ENCODE assay signal across 9 cellular contexts in genomic region chr9:131668439-131669233, GRCh38.
DNase-seq lines count a peak whose midpoint lies in the region; ATAC-seq and TF ChIP-seq lines count a peak whose summit lies in the region.
"Had no signal": no experiment of that assay in that cellular context is flagged by ENCODE, and none has a peak within 500 bp of the region (broad histone marks: within the 10 kb centered on the region; RNA-seq: fewer than 3 reads in every experiment).

No MANE protein-coding gene starts in this region.

- H3K9me3 Mint-ChIP-seq in chondrocyte (ENCODE audit: low read depth): peaks cover 6% of the 10 kb centered on the region
- H3K9me3 Mint-ChIP-seq in naive B cell: no peaks in the 10 kb centered on the region

- no peak for TF ChIP-seq POLR2A in stomach (IDR thresholded peaks at IDR 0.05)

- peak; percentile 72 to 81 for ATAC-seq in naive B cell (ENCODE audit: low read depth in 2 of 2)
- ATAC-seq in GM19324 (IDR thresholded peaks at IDR 0.05; ENCODE audit: low FRiP score, unreplicated experiment): no peak

- DNase-seq in DMS 273 (lab: John Stamatoyannopoulos, UW; ENCODE audit: unreplicated experiment) (peak; percentile 77), DMS 273 treated with DMSO at 0.1 percent for 48 hours (lab: John Stamatoyannopoulos, UW) (no peak), HuH-7.5 (ENCODE audit: low spot score) (peak; percentile 50), chondrocyte (ENCODE audit: low spot score) (no peak), naive B cell (peak; percentile 65), stomach (peak; percentile 63)
- DNase-seq in activated CD4-positive, alpha-beta T cell treated with anti-CD3 and anti-CD28 coated beads for 1 hour: peak; percentile 50

- TF ChIP-seq EP300 in stomach (IDR thresholded peaks at IDR 0.05): no peak

- no peaks in the 10 kb centered on the region for H3K36me3 ChIP-seq in stomach

- H3K27ac Mint-ChIP-seq in chondrocyte (ENCODE audit: unreplicated experiment): peak overlapping the region; percentile 99
- H3K27ac Mint-ChIP-seq in naive B cell: peak overlapping the region; percentile 97 to 99 (median 98)

- H3K4me3 Mint-ChIP-seq in chondrocyte (ENCODE audit: unreplicated experiment): no peak overlapping the region
- H3K4me3 Mint-ChIP-seq in naive B cell: peak overlapping the region; percentile 44 to 88 (median 76)

- TF ChIP-seq CTCF in chondrocyte (IDR thresholded peaks at IDR 0.05) (peak; percentile 62), stomach (IDR thresholded peaks at IDR 0.05) (no peak)

- H3K4me3 ChIP-seq in stomach: no peak overlapping the region

- peaks cover 31 to 79% (median 58%) of the 10 kb centered on the region in 4 donors for H3K4me1 ChIP-seq in stomach

- H3K9me3 ChIP-seq in stomach: no peaks in the 10 kb centered on the region

- 21 to 42% (median 34%) methylated on average over 12 to 14 of the region's 14 CpGs for WGBS in stomach, 5 donors

- intact Hi-C loops in stomach (cut with DNase I; ENCODE audit: low total_unique reads): no loop called here

- peaks cover 2% of the 10 kb centered on the region for H3K36me3 Mint-ChIP-seq in chondrocyte (ENCODE audit: low read depth)
- peaks cover 0 to 4% of the 10 kb centered on the region in 2 donors for H3K36me3 Mint-ChIP-seq in naive B cell

- H3K27me3 ChIP-seq in stomach: no peaks in the 10 kb centered on the region

- H3K27me3 Mint-ChIP-seq in chondrocyte (ENCODE audit: low read depth): no peaks in the 10 kb centered on the region
- H3K27me3 Mint-ChIP-seq in naive B cell: no peaks in the 10 kb centered on the region

- H3K4me1 Mint-ChIP-seq in chondrocyte (ENCODE audit: low read depth) (peaks cover 63% of the 10 kb centered on the region), naive B cell (peaks cover 73 to 97% (median 89%) of the 10 kb centered on the region in 3 donors)

- peak overlapping the region; percentile 39 to 88 (median 75) for H3K27ac ChIP-seq in stomach
- H3K27ac ChIP-seq: 22Rv1 had no signal

Comparison
In these comparisons a context has a peak if more than half of its experiments do, and no peak if none do; other contexts are left out.
1. DNase-seq: peak in DMS 273 (single experiment), HuH-7.5 (single experiment), activated CD4-positive, alpha-beta T cell treated with anti-CD3 and anti-CD28 coated beads for 1 hour (single experiment), naive B cell (single experiment) and stomach (single experiment); none in DMS 273 treated with DMSO at 0.1 percent for 48 hours (single experiment) and chondrocyte (single experiment).